ENCODE assay signal across 28 cellular contexts in genomic region chr13:21753117-21753729, GRCh38.
"Had no signal": no experiment of that assay in that cellular context is flagged by ENCODE, and none has a peak within 500 bp of the region (broad histone marks: within the 10 kb centered on the region; RNA-seq: fewer than 3 reads in every experiment).

No MANE protein-coding gene starts in this region.

- H3K27me3 ChIP-seq: brain microvascular endothelial cell, foreskin keratinocyte, gastroesophageal sphincter had no signal

- H3K27ac ChIP-seq: brain microvascular endothelial cell, coronary artery, dorsolateral prefrontal cortex, foreskin keratinocyte, gastroesophageal sphincter, heart right ventricle, WERI-Rb-1 had no signal

- ATAC-seq: activated CD4-positive, CD25-positive, alpha-beta regulatory T cell treated with anti-CD3 and anti-CD28 coated beads, Interleukin-2, amount 50 U/mL, for 24 hours; activated CD8-positive, alpha-beta T cell treated with anti-CD3 and anti-CD28 coated beads for 36 hours; activated naive CD4-positive, alpha-beta T cell treated with anti-CD3 and anti-CD28 coated beads, Interleukin-2, amount 50 U/mL, for 72 hours; activated T-cell treated with anti-CD3 and anti-CD28 coated beads, Interleukin-2, amount 50 U/mL, for 4 hours; activated T-helper 17 cell treated with anti-CD3 and anti-CD28 coated beads, Interleukin-2, amount 50 U/mL, for 72 hours; esophagus mucosa; foreskin keratinocyte; gastroesophageal sphincter; heart right ventricle; T-cell had no signal

- H3K4me3 ChIP-seq: coronary artery, dorsolateral prefrontal cortex, gastroesophageal sphincter, heart right ventricle had no signal

- DNase-seq: activated B cell treated with CpG ODN at 0.5 μM for 24 hours; activated CD4-positive, alpha-beta T cell treated with anti-CD3 and anti-CD28 coated beads for 48 hours; activated CD4-positive, alpha-beta T cell treated with anti-CD3 and anti-CD28 coated beads, Interleukin-2, amount 50 U/mL, for 1 hour; activated CD4-positive, alpha-beta T cell treated with anti-CD3 and anti-CD28 coated beads, Interleukin-2, amount 50 U/mL, for 48 hours; activated CD8-positive, alpha-beta memory T cell treated with anti-CD3 and anti-CD28 coated beads for 24 hours; activated CD8-positive, alpha-beta T cell treated with anti-CD3 and anti-CD28 coated beads for 36 hours; activated gamma-delta T cell; activated naive CD4-positive, alpha-beta T cell; activated naive CD4-positive, alpha-beta T cell treated with anti-CD3 and anti-CD28 coated beads, Interleukin-2, amount 10 ng/mL, durations not matched to agents 7 days and 5 days; activated naive CD8-positive, alpha-beta T cell treated with anti-CD3 and anti-CD28 coated beads, Interleukin-2, amount 10 ng/mL, durations not matched to agents 7 days and 5 days; activated T-cell treated with anti-CD3 and anti-CD28 coated beads, Interleukin-2, amount 50 U/mL, for 4 hours; amniotic stem cell; anterior cingulate cortex; brain microvascular endothelial cell; dorsolateral prefrontal cortex; effector memory CD4-positive, alpha-beta T cell; endodermal cell; foreskin keratinocyte; heart right ventricle; T-cell; T1000; WERI-Rb-1 had no signal

- H3K36me3 ChIP-seq: brain microvascular endothelial cell, gastroesophageal sphincter, heart right ventricle, WERI-Rb-1 had no signal

- H3K4me1 ChIP-seq: foreskin keratinocyte, gastroesophageal sphincter, heart right ventricle had no signal
